Comparison of ENCODE assay signal across 14 cellular contexts in genomic region chr12:68631177-68631576, GRCh38. TPM values are rescaled to one million over a fixed set of nuclear protein-coding genes. Genes with fewer than 3 reads are reported as not detected.
A peak's percentile ranks its signal among the peaks of the same experiment; 100 is the strongest.
DNase-seq lines count a peak whose midpoint lies in the region; ATAC-seq and TF ChIP-seq lines count a peak whose summit lies in the region.
"Had no signal": no experiment of that assay in that cellular context is flagged by ENCODE, and none has a peak within 500 bp of the region (broad histone marks: within the 10 kb centered on the region; RNA-seq: fewer than 3 reads in every experiment).

No MANE protein-coding gene starts in this region.

- CTCF ChIA-PET in T-cell (lab: Charles Lee) = interaction anchor here in 1 of 2 donors (0.7 to 1.3 kb wide), 3 partner anchors 17 to 151 kb away, joined by 3 to 4 read pairs (median 3); no protein-coding TSS in a partner anchor

- H3K4me3 Mint-ChIP-seq in T-cell = peak overlapping the region in 2 of 3 donors; percentile 25 to 66
- H3K4me3 Mint-ChIP-seq: GM23338 had no signal

- ATAC-seq in right cardiac atrium = no peak
- no peak for ATAC-seq in T-cell (replicated peaks in 1 of 4)
- no peak for ATAC-seq in HG03439 (IDR thresholded peaks at IDR 0.05; ENCODE audit: unreplicated experiment)
- ATAC-seq: body of pancreas, gastroesophageal sphincter had no signal

- H3K36me3 ChIP-seq in left ventricle myocardium inferior = peaks cover 14% of the 10 kb centered on the region
- no peaks in the 10 kb centered on the region for H3K36me3 ChIP-seq in thyroid gland

- TF ChIP-seq CTCF in left ventricle myocardium inferior (IDR thresholded peaks at IDR 0.05; ENCODE audit: borderline replicate concordance) (no peak), fibroblast of mammary gland (conservative IDR thresholded peaks at IDR 0.05; ENCODE audit: control insufficient read depth, insufficient read depth, low read depth, low read length) (no peak), thyroid gland (IDR thresholded peaks at IDR 0.05) (no peak)

- DNase-seq in left ventricle myocardium inferior (no peak), right cardiac atrium (no peak), T-cell (no peak), fibroblast of mammary gland (ENCODE audit: low read depth) (peak; percentile 30), thyroid gland (no peak), UCSD-AML1 (lab: John Stamatoyannopoulos, UW; ENCODE audit: unreplicated experiment) (no peak), amygdala (lab: John Stamatoyannopoulos, UW) (no peak)
- DNase-seq: AML-193, body of pancreas had no signal

- H3K27ac ChIP-seq in left ventricle myocardium inferior (replicated peaks) = peak overlapping the region; percentile 47
- H3K27ac ChIP-seq in right cardiac atrium (ENCODE audit: low read length) = no peak overlapping the region
- peak overlapping the region in 2 of 3 donors; percentile 7 to 57 for H3K27ac ChIP-seq in thyroid gland
- H3K27ac ChIP-seq: body of pancreas, gastroesophageal sphincter, KMS-11, RWPE1 had no signal

- POLR2A ChIA-PET in T-cell (lab: Charles Lee) = interaction anchor here (0.5 to 1.3 kb wide), 5 partner anchors 11 to 90 kb away, joined by 3 to 4 read pairs (median 3); no protein-coding TSS in a partner anchor

- H3K9me3 ChIP-seq in left ventricle myocardium inferior (replicated peaks) (peaks cover 13% of the 10 kb centered on the region), right cardiac atrium (ENCODE audit: control insufficient read depth, low read length) (peaks cover 2% of the 10 kb centered on the region), thyroid gland (no peaks in the 10 kb centered on the region)
- H3K9me3 ChIP-seq: body of pancreas had no signal

- peaks cover 88 to 91% (median 91%) of the 10 kb centered on the region in 3 donors for H3K4me1 Mint-ChIP-seq in T-cell
- H3K4me1 Mint-ChIP-seq: GM23338 had no signal

- H3K36me3 Mint-ChIP-seq in T-cell = peaks cover 40% of the 10 kb centered on the region

- intact Hi-C loops in left ventricle myocardium inferior (cut with micrococcal nuclease) = no loop called here
- intact Hi-C loops in right cardiac atrium (cut with DNase I) = no loop called here
- intact Hi-C loops in thyroid gland (cut with DNase I) = no loop called here

- H3K27me3 ChIP-seq in left ventricle myocardium inferior (ENCODE audit: low read depth) = no peaks in the 10 kb centered on the region
- H3K27me3 ChIP-seq in right cardiac atrium (ENCODE audit: control insufficient read depth, insufficient read depth) = no peaks in the 10 kb centered on the region
- H3K27me3 ChIP-seq in thyroid gland = no peaks in the 10 kb centered on the region
- H3K27me3 ChIP-seq: body of pancreas, gastroesophageal sphincter had no signal

- peaks cover 0 to 15% (median 3%) of the 10 kb centered on the region in 3 donors for H3K9me3 Mint-ChIP-seq in T-cell

- 62% methylated on average over 2 of the region's 2 CpGs for WGBS in right cardiac atrium
- WGBS in thyroid gland, 2 donors = 77 to 84% methylated on average over 2 of the region's 2 CpGs

- H3K4me1 ChIP-seq in left ventricle myocardium inferior (peaks cover 77% of the 10 kb centered on the region), right cardiac atrium (ENCODE audit: control insufficient read depth, insufficient read depth, low read length) (peaks cover 7% of the 10 kb centered on the region), thyroid gland (peaks cover 30 to 59% of the 10 kb centered on the region in 2 donors)

- H3K4me3 ChIP-seq in left ventricle myocardium inferior = no peak overlapping the region
- no peak overlapping the region for H3K4me3 ChIP-seq in right cardiac atrium (ENCODE audit: low read length)
- H3K4me3 ChIP-seq in fibroblast of mammary gland (ENCODE audit: control insufficient read depth, low read depth, low read length) = no peak overlapping the region
- H3K4me3 ChIP-seq in thyroid gland (replicated peaks in 1 of 3) = no peak overlapping the region
- H3K4me3 ChIP-seq: body of pancreas, gastroesophageal sphincter, GM23338 had no signal

- H3K27ac Mint-ChIP-seq in T-cell = peak overlapping the region; percentile 13 to 54
- H3K27ac Mint-ChIP-seq: GM23338 had no signal

- no peak for TF ChIP-seq POLR2A in thyroid gland (IDR thresholded peaks at IDR 0.05)

- H3K27me3 Mint-ChIP-seq in T-cell = no peaks in the 10 kb centered on the region

RNA-seq across cellular contexts. Expression of gene RAP1B, which starts 20.5 kb away (rescaled TPM):
- total RNA-seq in left ventricle myocardium inferior (41.5 TPM), right cardiac atrium (10 to 100 TPM; 65.7 to 87.5 (median 68.7) TPM), T-cell (100 to 1,000 TPM; 163 to 290 (median 170) TPM), thyroid gland (100 to 1,000 TPM; 133 to 232 (median 193) TPM)
- 47.6 TPM for polyA plus RNA-seq in right cardiac atrium

RNA-seq across cellular contexts. Expression of gene NUP107, which starts 55.6 kb away (rescaled TPM):
- 18.7 TPM for total RNA-seq in left ventricle myocardium inferior
- 10 to 100 TPM; 21.8 to 30.3 (median 25.6) TPM for total RNA-seq in right cardiac atrium
- 14.4 TPM for polyA plus RNA-seq in right cardiac atrium
- 10 to 100 TPM; 38.4 to 67.5 (median 50.7) TPM for total RNA-seq in T-cell
- 10 to 100 TPM; 36.1 to 83.6 (median 43.5) TPM for total RNA-seq in thyroid gland
